ENCODE assay signal across 1 cellular context in the genomic region with DNA sequence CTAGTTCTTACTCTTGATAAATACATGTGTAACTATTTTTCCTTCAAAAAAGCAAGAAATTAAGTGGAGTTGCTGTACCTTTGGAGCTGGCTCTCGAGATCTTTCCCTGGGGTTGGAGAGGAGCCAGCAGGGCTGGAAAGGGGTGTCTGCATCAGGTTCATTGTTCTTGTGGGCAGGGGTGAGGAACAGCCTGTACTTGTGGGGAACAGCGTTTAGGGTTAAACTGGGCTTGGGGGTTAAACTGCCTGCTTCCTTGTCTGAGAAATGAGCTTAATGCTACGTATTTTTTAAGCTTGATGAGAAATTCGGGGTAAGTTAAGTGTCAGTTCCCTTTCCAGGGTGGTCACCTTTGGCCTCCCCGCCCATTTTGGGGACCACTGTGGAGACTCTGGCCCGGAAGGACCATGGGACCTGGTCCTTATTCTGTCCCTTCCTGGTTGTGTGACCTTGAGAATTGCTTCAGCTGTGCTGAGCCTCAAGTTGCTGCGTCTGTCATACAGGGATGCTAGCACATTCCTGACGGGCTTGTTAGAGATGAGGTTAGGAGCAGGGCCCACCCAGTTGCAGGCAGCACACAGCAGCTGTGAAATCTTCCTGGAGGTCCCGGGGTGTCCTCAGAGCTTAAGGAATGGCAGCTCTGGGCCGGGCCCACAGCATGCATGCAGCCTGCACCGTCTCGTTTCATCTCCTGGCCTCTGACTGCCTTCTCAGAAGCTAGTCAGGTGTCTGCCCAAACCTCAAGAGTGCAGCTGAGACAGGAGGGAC.
TF ChIP-seq lines count a peak whose summit lies in the region.

No MANE protein-coding gene starts in this region.

TF ChIP-seq in K562, 482 proteins besides CTCF, POLR2A, EP300 and RAD21:
- TF ChIP-seq, protein P1, sequence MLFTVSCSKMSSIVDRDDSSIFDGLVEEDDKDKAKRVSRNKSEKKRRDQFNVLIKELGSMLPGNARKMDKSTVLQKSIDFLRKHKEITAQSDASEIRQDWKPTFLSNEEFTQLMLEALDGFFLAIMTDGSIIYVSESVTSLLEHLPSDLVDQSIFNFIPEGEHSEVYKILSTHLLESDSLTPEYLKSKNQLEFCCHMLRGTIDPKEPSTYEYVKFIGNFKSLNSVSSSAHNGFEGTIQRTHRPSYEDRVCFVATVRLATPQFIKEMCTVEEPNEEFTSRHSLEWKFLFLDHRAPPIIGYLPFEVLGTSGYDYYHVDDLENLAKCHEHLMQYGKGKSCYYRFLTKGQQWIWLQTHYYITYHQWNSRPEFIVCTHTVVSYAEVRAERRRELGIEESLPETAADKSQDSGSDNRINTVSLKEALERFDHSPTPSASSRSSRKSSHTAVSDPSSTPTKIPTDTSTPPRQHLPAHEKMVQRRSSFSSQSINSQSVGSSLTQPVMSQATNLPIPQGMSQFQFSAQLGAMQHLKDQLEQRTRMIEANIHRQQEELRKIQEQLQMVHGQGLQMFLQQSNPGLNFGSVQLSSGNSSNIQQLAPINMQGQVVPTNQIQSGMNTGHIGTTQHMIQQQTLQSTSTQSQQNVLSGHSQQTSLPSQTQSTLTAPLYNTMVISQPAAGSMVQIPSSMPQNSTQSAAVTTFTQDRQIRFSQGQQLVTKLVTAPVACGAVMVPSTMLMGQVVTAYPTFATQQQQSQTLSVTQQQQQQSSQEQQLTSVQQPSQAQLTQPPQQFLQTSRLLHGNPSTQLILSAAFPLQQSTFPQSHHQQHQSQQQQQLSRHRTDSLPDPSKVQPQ (CRISPR knock-in tag; IDR thresholded peaks at IDR 0.05; ENCODE audit: borderline replicate concordance) = no peak
- TF ChIP-seq ESRRA (IDR thresholded peaks at IDR 0.05; ENCODE audit: borderline replicate concordance, low read depth) (peak; percentile 21; the same call in 1 of the 2 replicates), NFIC (IDR thresholded peaks at IDR 0.05) (peak; percentile 31; the same call in 1 of the 2 replicates), PTBP1 (IDR thresholded peaks at IDR 0.05; ENCODE audit: low read depth, low read length) (no peak), SRSF9 (IDR thresholded peaks at IDR 0.05; ENCODE audit: borderline replicate concordance, low read depth, low read length) (no peak)
- TF ChIP-seq, protein P2, sequence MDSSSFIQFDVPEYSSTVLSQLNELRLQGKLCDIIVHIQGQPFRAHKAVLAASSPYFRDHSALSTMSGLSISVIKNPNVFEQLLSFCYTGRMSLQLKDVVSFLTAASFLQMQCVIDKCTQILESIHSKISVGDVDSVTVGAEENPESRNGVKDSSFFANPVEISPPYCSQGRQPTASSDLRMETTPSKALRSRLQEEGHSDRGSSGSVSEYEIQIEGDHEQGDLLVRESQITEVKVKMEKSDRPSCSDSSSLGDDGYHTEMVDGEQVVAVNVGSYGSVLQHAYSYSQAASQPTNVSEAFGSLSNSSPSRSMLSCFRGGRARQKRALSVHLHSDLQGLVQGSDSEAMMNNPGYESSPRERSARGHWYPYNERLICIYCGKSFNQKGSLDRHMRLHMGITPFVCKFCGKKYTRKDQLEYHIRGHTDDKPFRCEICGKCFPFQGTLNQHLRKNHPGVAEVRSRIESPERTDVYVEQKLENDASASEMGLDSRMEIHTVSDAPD (CRISPR knock-in tag; IDR thresholded peaks at IDR 0.05) = no peak
